ENCODE assay signal across 34 cellular contexts in the genomic region with DNA sequence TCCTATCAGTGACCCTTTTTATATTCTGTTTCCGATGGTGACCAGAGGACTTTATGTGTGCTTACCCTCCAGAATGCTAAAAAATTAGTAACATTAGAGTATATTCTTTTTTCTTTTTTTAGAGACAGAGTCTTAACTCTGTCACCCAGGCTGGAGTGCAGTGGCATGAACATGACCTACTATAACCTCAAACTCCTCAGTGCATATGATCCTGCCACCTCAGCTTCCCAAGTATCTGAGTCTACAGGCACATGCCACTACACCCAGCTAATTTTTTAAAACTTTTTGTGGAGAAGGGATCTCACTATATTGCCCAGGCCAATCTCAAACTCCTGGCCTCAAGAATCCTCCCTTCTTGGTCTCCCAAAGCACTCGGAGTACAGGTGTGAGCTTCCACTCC.
"Had no signal": no experiment of that assay in that cellular context is flagged by ENCODE, and none has a peak within 500 bp of the region (broad histone marks: within the 10 kb centered on the region; RNA-seq: fewer than 3 reads in every experiment).

No MANE protein-coding gene starts in this region.

- DNase-seq: activated B cell treated with CpG ODN at 0.5 μM for 24 hours; activated CD4-positive, alpha-beta memory T cell treated with anti-CD3 and anti-CD28 coated beads, Interleukin-2, amount 10 ng/mL, durations not matched to agents 7 days and 5 days; activated CD4-positive, alpha-beta T cell treated with anti-CD3 and anti-CD28 coated beads for 4 hours; activated CD4-positive, alpha-beta T cell treated with anti-CD3 and anti-CD28 coated beads, Interleukin-2, amount 10 ng/mL, durations not matched to agents 7 days and 5 days; activated CD4-positive, alpha-beta T cell treated with anti-CD3 and anti-CD28 coated beads, Interleukin-2, amount 50 U/mL, for 48 hours; activated CD4-positive, CD25-positive, alpha-beta regulatory T cell treated with anti-CD3 and anti-CD28 coated beads, Interleukin-2, amount 50 U/mL, for 72 hours; activated CD8-positive, alpha-beta memory T cell treated with anti-CD3 and anti-CD28 coated beads for 24 hours; activated CD8-positive, alpha-beta memory T cell treated with anti-CD3 and anti-CD28 coated beads, Interleukin-2, amount 10 ng/mL, durations not matched to agents 7 days and 5 days; activated CD8-positive, alpha-beta memory T cell treated with anti-CD3 and anti-CD28 coated beads, Interleukin-2, amount 50 U/mL, for 48 hours; activated CD8-positive, alpha-beta T cell treated with anti-CD3 and anti-CD28 coated beads, Interleukin-2, amount 10 ng/mL, durations not matched to agents 7 days and 5 days; activated effector memory CD4-positive, alpha-beta T cell treated with Interleukin-2 at 50 U/mL for 16 hours; activated gamma-delta T cell; activated naive CD4-positive, alpha-beta T cell treated with anti-CD3 and anti-CD28 coated beads, Interleukin-2, amount 10 ng/mL, durations not matched to agents 7 days and 5 days; activated naive CD4-positive, alpha-beta T cell treated with Interleukin-2 at 50 U/mL for 16 hours; activated naive CD8-positive, alpha-beta T cell treated with anti-CD3 and anti-CD28 coated beads, Interleukin-2, amount 10 ng/mL, durations not matched to agents 7 days and 5 days; activated naive CD8-positive, alpha-beta T cell treated with anti-CD3 and anti-CD28 coated beads, Interleukin-2, amount 50 U/mL, for 24 hours; activated T-cell treated with anti-CD3 and anti-CD28 coated beads, Interleukin-2, amount 50 U/mL, for 24 hours; activated T-cell treated with anti-CD3 and anti-CD28 coated beads, Interleukin-2, amount 50 U/mL, for 48 hours; amygdala; anterior cingulate cortex; caudate nucleus; SW 1271; T-helper 1 cell; T-helper 2 cell; T-helper 9 cell had no signal

- H3K4me3 Mint-ChIP-seq: activated B cell treated with CpG ODN at 0.5 μM for 24 hours; activated CD4-positive, alpha-beta memory T cell treated with anti-CD3 and anti-CD28 coated beads, Interleukin-2, amount 10 ng/mL, durations not matched to agents 7 days and 5 days; activated CD4-positive, alpha-beta T cell treated with anti-CD3 and anti-CD28 coated beads, Interleukin-2, amount 10 ng/mL, durations not matched to agents 7 days and 5 days; activated CD8-positive, alpha-beta memory T cell treated with anti-CD3 and anti-CD28 coated beads, Interleukin-2, amount 10 ng/mL, durations not matched to agents 7 days and 5 days; activated CD8-positive, alpha-beta T cell treated with anti-CD3 and anti-CD28 coated beads, Interleukin-2, amount 10 ng/mL, durations not matched to agents 7 days and 5 days; activated naive CD4-positive, alpha-beta T cell treated with anti-CD3 and anti-CD28 coated beads, Interleukin-2, amount 10 ng/mL, durations not matched to agents 7 days and 5 days; activated naive CD4-positive, alpha-beta T cell treated with anti-CD3 and anti-CD28 coated beads, Interleukin-2, amount 50 U/mL, for 24 hours; activated naive CD8-positive, alpha-beta T cell; activated naive CD8-positive, alpha-beta T cell treated with anti-CD3 and anti-CD28 coated beads, Interleukin-2, amount 10 ng/mL, durations not matched to agents 7 days and 5 days; activated naive CD8-positive, alpha-beta T cell treated with anti-CD3 and anti-CD28 coated beads, Interleukin-2, amount 50 U/mL, for 24 hours; activated T-cell treated with anti-CD3 and anti-CD28 coated beads, Interleukin-2, amount 50 U/mL, for 24 hours; brain; T-helper 1 cell treated with Interleukin-12 subunit alpha and Interleukin-12 subunit beta and Interleukin-4 antibody, amounts not matched to agents 30 μg/mL and 1 μg/mL, for 36 hours; T-helper 2 cell treated with Interferon-gamma antibody and Interleukin-4, amounts not matched to agents 5 μg/mL and 100 μg/mL, for 36 hours had no signal

- H3K27me3 ChIP-seq: ascending aorta, cardiac muscle cell had no signal

- ATAC-seq: activated CD8-positive, alpha-beta memory T cell treated with anti-CD3 and anti-CD28 coated beads, Interleukin-2, amount 10 ng/mL, durations not matched to agents 7 days and 5 days; activated CD8-positive, alpha-beta T cell treated with anti-CD3 and anti-CD28 coated beads, Interleukin-2, amount 10 ng/mL, durations not matched to agents 7 days and 5 days; activated naive CD8-positive, alpha-beta T cell treated with anti-CD3 and anti-CD28 coated beads, Interleukin-2, amount 50 U/mL, for 24 hours had no signal

- H3K9me3 Mint-ChIP-seq: activated naive CD4-positive, alpha-beta T cell treated with anti-CD3 and anti-CD28 coated beads, Interleukin-2, amount 50 U/mL, for 24 hours had no signal

- H3K4me1 Mint-ChIP-seq: activated naive CD4-positive, alpha-beta T cell treated with anti-CD3 and anti-CD28 coated beads, Interleukin-2, amount 50 U/mL, for 24 hours; brain had no signal

- H3K4me3 ChIP-seq: ascending aorta, cardiac muscle cell had no signal

- H3K27ac ChIP-seq: ascending aorta, cardiac muscle cell, VCaP had no signal

- H3K4me1 ChIP-seq: ascending aorta had no signal

- H3K27ac Mint-ChIP-seq: activated B cell treated with CpG ODN at 0.5 μM for 24 hours; activated CD4-positive, alpha-beta memory T cell treated with anti-CD3 and anti-CD28 coated beads, Interleukin-2, amount 10 ng/mL, durations not matched to agents 7 days and 5 days; activated CD4-positive, alpha-beta T cell treated with anti-CD3 and anti-CD28 coated beads, Interleukin-2, amount 10 ng/mL, durations not matched to agents 7 days and 5 days; activated CD8-positive, alpha-beta memory T cell treated with anti-CD3 and anti-CD28 coated beads, Interleukin-2, amount 10 ng/mL, durations not matched to agents 7 days and 5 days; activated CD8-positive, alpha-beta T cell treated with anti-CD3 and anti-CD28 coated beads, Interleukin-2, amount 10 ng/mL, durations not matched to agents 7 days and 5 days; activated naive CD4-positive, alpha-beta T cell treated with anti-CD3 and anti-CD28 coated beads, Interleukin-2, amount 10 ng/mL, durations not matched to agents 7 days and 5 days; activated naive CD4-positive, alpha-beta T cell treated with anti-CD3 and anti-CD28 coated beads, Interleukin-2, amount 50 U/mL, for 24 hours; activated naive CD8-positive, alpha-beta T cell; activated naive CD8-positive, alpha-beta T cell treated with anti-CD3 and anti-CD28 coated beads, Interleukin-2, amount 10 ng/mL, durations not matched to agents 7 days and 5 days; activated naive CD8-positive, alpha-beta T cell treated with anti-CD3 and anti-CD28 coated beads, Interleukin-2, amount 50 U/mL, for 24 hours; activated T-cell treated with anti-CD3 and anti-CD28 coated beads, Interleukin-2, amount 50 U/mL, for 24 hours; activated T-helper 2 cell treated with anti-CD3 and anti-CD28 coated beads, Interferon-gamma antibody, Interleukin-2, Interleukin-4, amounts not matched to agents 10 μg/mL and 5 μg/mL and 100 μg/mL, durations not matched to agents 14 hours and 24 hours and 36 hours; brain; T-helper 1 cell treated with Interleukin-12 subunit alpha and Interleukin-12 subunit beta and Interleukin-4 antibody, amounts not matched to agents 30 μg/mL and 1 μg/mL, for 36 hours; T-helper 2 cell treated with Interferon-gamma antibody and Interleukin-4, amounts not matched to agents 5 μg/mL and 100 μg/mL, for 36 hours had no signal

- H3K27me3 Mint-ChIP-seq: activated B cell treated with CpG ODN at 0.5 μM for 24 hours; activated CD4-positive, alpha-beta memory T cell treated with anti-CD3 and anti-CD28 coated beads, Interleukin-2, amount 10 ng/mL, durations not matched to agents 7 days and 5 days; activated CD4-positive, alpha-beta T cell treated with anti-CD3 and anti-CD28 coated beads, Interleukin-2, amount 10 ng/mL, durations not matched to agents 7 days and 5 days; activated CD8-positive, alpha-beta memory T cell treated with anti-CD3 and anti-CD28 coated beads, Interleukin-2, amount 10 ng/mL, durations not matched to agents 7 days and 5 days; activated naive CD4-positive, alpha-beta T cell treated with anti-CD3 and anti-CD28 coated beads, Interleukin-2, amount 10 ng/mL, durations not matched to agents 7 days and 5 days; activated naive CD4-positive, alpha-beta T cell treated with anti-CD3 and anti-CD28 coated beads, Interleukin-2, amount 50 U/mL, for 24 hours; activated naive CD8-positive, alpha-beta T cell; activated naive CD8-positive, alpha-beta T cell treated with anti-CD3 and anti-CD28 coated beads, Interleukin-2, amount 10 ng/mL, durations not matched to agents 7 days and 5 days; activated naive CD8-positive, alpha-beta T cell treated with anti-CD3 and anti-CD28 coated beads, Interleukin-2, amount 50 U/mL, for 24 hours; activated T-cell treated with anti-CD3 and anti-CD28 coated beads, Interleukin-2, amount 50 U/mL, for 24 hours; brain had no signal
